8 cellular contexts compared by ENCODE assay signal in the genomic region with DNA sequence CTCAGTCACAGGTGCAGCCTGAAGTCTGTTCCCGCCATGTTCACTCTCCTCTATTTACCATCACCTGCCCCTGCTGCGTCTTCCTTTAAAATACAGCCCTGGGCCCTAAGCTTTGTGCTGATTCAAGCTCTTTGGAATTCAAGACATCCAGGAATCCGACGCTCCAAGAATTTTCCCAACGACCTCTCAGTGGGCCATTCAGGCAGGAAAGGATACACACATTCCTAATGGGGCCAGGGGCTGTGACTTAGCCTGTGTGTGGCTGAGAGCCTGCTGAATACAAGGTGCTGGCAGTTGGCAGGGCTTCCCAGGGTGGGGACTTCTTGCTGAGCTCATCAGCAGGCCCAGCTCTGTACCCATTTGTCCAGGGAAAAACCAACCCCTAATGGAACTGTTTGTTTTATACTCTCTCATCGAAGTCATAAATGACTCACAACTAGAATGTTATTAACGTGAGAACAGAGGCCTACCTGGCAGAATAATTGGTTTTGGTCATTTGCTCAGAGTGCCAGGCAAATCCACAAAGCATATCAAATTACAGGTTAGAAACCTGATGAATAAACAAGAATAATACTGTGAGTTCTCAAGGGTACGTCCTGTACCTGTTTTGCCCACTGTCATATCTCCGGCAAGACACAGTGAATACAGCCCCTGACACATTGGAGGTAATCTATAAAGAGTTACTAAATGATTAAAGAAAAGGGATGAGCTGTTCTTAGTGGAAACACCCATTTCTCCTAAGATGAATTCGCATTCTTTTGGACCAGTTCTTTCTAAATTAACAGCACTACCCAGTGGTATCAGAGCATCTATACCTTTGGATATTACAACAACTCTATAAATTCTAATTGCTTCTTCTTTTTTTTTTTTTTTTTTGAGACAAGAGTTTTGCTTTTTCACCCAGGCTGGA. TPM values are rescaled to one million over a fixed set of nuclear protein-coding genes. Genes with fewer than 3 reads are reported as not detected.
A peak's percentile ranks its signal among the peaks of the same experiment; 100 is the strongest.
DNase-seq lines count a peak whose midpoint lies in the region; ATAC-seq, FAIRE-seq and TF ChIP-seq lines count a peak whose summit lies in the region.

No MANE protein-coding gene starts in this region.

- peaks cover 0 to 2% (median 0%) of the 10 kb centered on the region in 5 experiments for H3K9me3 Mint-ChIP-seq in brain

- FAIRE-seq in HepG2 (lab: Jason Lieb, UNC): no peak
- no peak for FAIRE-seq in GM12891 (lab: Jason Lieb, UNC)

- no peak for TF ChIP-seq POLR2A in HepG2 (IDR thresholded peaks at IDR 0.05; ENCODE audit: insufficient read depth in 1 of 2, low read depth in 2 of 2, low read length in 2 of 2)
- no peak for TF ChIP-seq POLR2A in GM12891 (IDR thresholded peaks at IDR 0.05; ENCODE audit: low read depth, low read length)

- no peak for TF ChIP-seq RAD21 in HepG2 (CRISPR knock-in tag; IDR thresholded peaks at IDR 0.05)

- H3K36me3 ChIP-seq in HepG2 (replicated peaks in 1 of 2; ENCODE audit: control insufficient read depth in 1 of 2, insufficient read depth in 2 of 2, low read length in 2 of 2): no peaks in the 10 kb centered on the region

- BruUV-seq in HepG2 (replicated peaks; lab: Mats Ljungman, UMichigan): no TSS peak

- no peaks in the 10 kb centered on the region for H3K9me3 ChIP-seq in HepG2 (ENCODE audit: low read length)

- in situ Hi-C loops in G401 (cut with HindIII; ENCODE audit: low sequenced_read_pairs) (no loop called here), HepG2 (cut with HindIII; ENCODE audit: extremely low pct_ligation_motif_present, low pct_unique_long_range_greater_than_20kb) (no loop called here)

- H3K4me1 ChIP-seq in HepG2 (ENCODE audit: insufficient read depth, low read length): peaks cover 79% of the 10 kb centered on the region

- H3K27ac Mint-ChIP-seq in brain: peak overlapping the region in 3 of 5 experiments; percentile 20 to 93 (median 66)

- peak overlapping the region; percentile 37 for H3K4me2 ChIP-seq in HepG2 (ENCODE audit: low read depth, low read length)

- H3K36me3 Mint-ChIP-seq in brain: peaks cover 8% of the 10 kb centered on the region

- H3K27me3 ChIP-seq in HepG2 (ENCODE audit: control insufficient read depth in 1 of 2, insufficient read depth in 2 of 2, low read length in 2 of 2): no peaks in the 10 kb centered on the region

- H3K9ac ChIP-seq in HepG2 (ENCODE audit: insufficient read depth, low read depth, low read length): peak overlapping the region; percentile 13; the same call in 1 of the 2 replicates

- POLR2A ChIA-PET in HepG2 (lab: Yijun Ruan, JAX): interaction anchor here (0.7 to 4.1 kb wide), 4 partner anchors 12 to 38 kb away, joined by 3 to 28 read pairs (median 14); partner anchors contain the start of gene KCMF1

- peaks cover 3% of the 10 kb centered on the region for H3K27me3 Mint-ChIP-seq in brain

- H3K79me2 ChIP-seq in HepG2 (ENCODE audit: insufficient read depth, low read length): no peaks in the 10 kb centered on the region

- H3K4me3 Mint-ChIP-seq in brain: peak overlapping the region in 2 of 5 experiments; percentile 11 to 36

- WGBS in HepG2 (ENCODE audit: low lambda C conversion rate): 34% methylated on average over 10 of the region's 10 CpGs

- H3K4me1 Mint-ChIP-seq in brain: peaks cover 23% of the 10 kb centered on the region

- peak overlapping the region; percentile 5 for H3K27ac ChIP-seq in HepG2 (ENCODE audit: extremely low read length, insufficient read depth, low read length)

- CTCF ChIA-PET in HepG2 (lab: Yijun Ruan, JAX; ENCODE audit: low intra/inter-chr PET ratio, low total read pairs): no interaction called here

- no peak overlapping the region for H2AFZ ChIP-seq in HepG2 (ENCODE audit: low read length)

- TF ChIP-seq CTCF in brain (conservative IDR thresholded peaks at IDR 0.05) (no peak), HepG2 (CRISPR knock-in tag; IDR thresholded peaks at IDR 0.05) (no peak)

- H3K4me3 ChIP-seq in HepG2 (replicated peaks in 1 of 3; ENCODE audit: insufficient read depth in 1 of 3, low read depth in 2 of 3, low read length in 3 of 3): 0 out of 6 replicates have a peak overlapping the region, but pooled peaks of 1 of the 3 experiments have one; percentile 0

- peak; percentile 76 for DNase-seq in G401 (ENCODE audit: low spot score)
- peak; percentile 60 for DNase-seq in NCI-H2029 treated with DMSO at 0.1 percent for 48 hours (lab: John Stamatoyannopoulos, UW)
- DNase-seq in HepG2 (ENCODE audit: low spot score): peak; percentile 80
- no peak for DNase-seq in HuH-7.5 (ENCODE audit: low spot score)
- no peak for DNase-seq in GM12891 (ENCODE audit: insufficient read length, low spot score)
- DNase-seq in effector CD8-positive, alpha-beta T cell (lab: John Stamatoyannopoulos, UW): no peak
- no peak for DNase-seq in NCI-H1930 (lab: John Stamatoyannopoulos, UW)

- H4K20me1 ChIP-seq in HepG2 (ENCODE audit: insufficient read depth, low read length): no peaks in the 10 kb centered on the region

- intact Hi-C loops in HepG2 (cut with micrococcal nuclease; ENCODE audit: unreplicated experiment): loop anchor here (2.0 kb wide), 1 partner anchor 16 kb away; no protein-coding TSS in a partner anchor

- peak; percentile 60 for ATAC-seq in HepG2

- TF ChIP-seq EP300 in HepG2 (IDR thresholded peaks at IDR 0.05; ENCODE audit: low read depth in 2 of 2, low read length in 2 of 2): no peak
- TF ChIP-seq EP300 in HepG2 (CRISPR knock-in tag; IDR thresholded peaks at IDR 0.05; ENCODE audit: borderline replicate concordance): peak; percentile 15; the same call in 1 of the 2 replicates

TF ChIP-seq in HepG2, 621 proteins besides CTCF, POLR2A, EP300 and RAD21 (continues in another document):
- TF ChIP-seq ZKSCAN8 (CRISPR knock-in tag; IDR thresholded peaks at IDR 0.05; ENCODE audit: borderline replicate concordance) (peak; percentile 87; the same call in 1 of the 2 replicates), NFKBIZ (CRISPR knock-in tag; IDR thresholded peaks at IDR 0.05) (no peak), ZNF317 (CRISPR knock-in tag; IDR thresholded peaks at IDR 0.05) (no peak)

TF ChIP-seq in GM12891, 5 proteins besides CTCF, POLR2A, EP300 and RAD21:
- TF ChIP-seq TAF1 (IDR thresholded peaks at IDR 0.05; ENCODE audit: low read depth, low read length) (no peak), PAX5 (IDR thresholded peaks at IDR 0.05; ENCODE audit: insufficient read depth, low read length, severe bottlenecking) (no peak), POU2F2 (IDR thresholded peaks at IDR 0.05; ENCODE audit: low read depth, low read length) (no peak)

RNA-seq across cellular contexts. Expression of gene KCMF1, which starts 12.6 kb away (rescaled TPM):
- 53.3 and 133 TPM in 2 replicates for total RNA-seq in G401 (2014; rRNA removed; shearing (Covaris generic))
- polyA plus RNA-seq in brain (ENCODE audit: insufficient read depth, low read depth, low replicate concordance) (39.9 TPM), HepG2 (2011; rRNA removed) (84.0 and 116 TPM in 2 replicates)
- total RNA-seq in HepG2 (2016; rRNA removed; fragmentation: Illumina TruSeq; extraction: Trizol): 62.1 and 64.6 TPM in 2 replicates
- total RNA-seq in HepG2 (2016; cell fraction: cytosol; rRNA removed; fragmentation: Illumina TruSeq; extraction: Trizol; ENCODE audit: low read depth): 70.3 and 83.0 TPM in 2 replicates
- 58.7 and 60.0 TPM in 2 replicates for total RNA-seq in HepG2 (2016; cell fraction: insoluble cytoplasmic fraction; rRNA removed; fragmentation: Illumina TruSeq; extraction: Trizol)
- total RNA-seq in HepG2 (2016; cell fraction: membrane; rRNA removed; fragmentation: Illumina TruSeq; extraction: Trizol): 130 and 138 TPM in 2 replicates
- 26.8 and 30.5 TPM in 2 replicates for total RNA-seq in HepG2 (2016; cell fraction: nucleus; rRNA removed; fragmentation: Illumina TruSeq; extraction: Trizol)
- 56.6 and 82.6 TPM in 2 replicates for polyA plus RNA-seq in HepG2 (2011; cell fraction: cytosol; rRNA removed)
- 32.2 and 32.7 TPM in 2 replicates for polyA plus RNA-seq in HepG2 (2011; cell fraction: nucleus; rRNA removed)
- 88.5 and 102 TPM in 2 replicates for polyA plus RNA-seq in HepG2 (2012)
- 102 and 116 TPM in 2 replicates for polyA plus RNA-seq in HepG2 (2016; cell fraction: cytosol; fragmentation: Illumina TruSeq; extraction: Trizol; ENCODE audit: low read depth)
- polyA plus RNA-seq in HepG2 (2016; cell fraction: insoluble cytoplasmic fraction; fragmentation: Illumina TruSeq; extraction: Trizol; ENCODE audit: low read depth): 68.3 and 73.2 TPM in 2 replicates
- polyA plus RNA-seq in HepG2 (2016; cell fraction: membrane; fragmentation: Illumina TruSeq; extraction: Trizol; ENCODE audit: low read depth): 124 and 125 TPM in 2 replicates
- 42.2 and 45.3 TPM in 2 replicates for polyA plus RNA-seq in HepG2 (2016; cell fraction: nucleus; fragmentation: Illumina TruSeq; extraction: Trizol; ENCODE audit: insufficient read depth, low read depth)
- 60.2 and 78.6 TPM in 2 replicates for polyA minus RNA-seq in HepG2 (2011; rRNA and poly(A)+ RNA removed; ENCODE audit: low replicate concordance)
- 66.3 and 77.2 TPM in 2 replicates for polyA minus RNA-seq in HepG2 (2011; cell fraction: cytosol; rRNA and poly(A)+ RNA removed)
- 32.3 and 45.8 TPM in 2 replicates for polyA minus RNA-seq in HepG2 (2011; cell fraction: nucleus; rRNA and poly(A)+ RNA removed)
- 35.9 TPM for polyA plus RNA-seq in GM12891 (2012; ENCODE audit: low read depth, missing spikeins)

RNA-seq across cellular contexts. Expression of gene TMSB10, which starts 52.9 kb away (rescaled TPM):
- 1,848 and 2,842 TPM in 2 replicates for total RNA-seq in G401 (2014; rRNA removed; shearing (Covaris generic))
- 4,172 TPM for polyA plus RNA-seq in brain (ENCODE audit: insufficient read depth, low read depth, low replicate concordance)
- total RNA-seq in HepG2 (2016; rRNA removed; fragmentation: Illumina TruSeq; extraction: Trizol): 708 and 754 TPM in 2 replicates
- 577 and 682 TPM in 2 replicates for total RNA-seq in HepG2 (2016; cell fraction: cytosol; rRNA removed; fragmentation: Illumina TruSeq; extraction: Trizol; ENCODE audit: low read depth)
- total RNA-seq in HepG2 (2016; cell fraction: insoluble cytoplasmic fraction; rRNA removed; fragmentation: Illumina TruSeq; extraction: Trizol): 702 and 711 TPM in 2 replicates
- 753 and 798 TPM in 2 replicates for total RNA-seq in HepG2 (2016; cell fraction: membrane; rRNA removed; fragmentation: Illumina TruSeq; extraction: Trizol)
- 206 and 246 TPM in 2 replicates for total RNA-seq in HepG2 (2016; cell fraction: nucleus; rRNA removed; fragmentation: Illumina TruSeq; extraction: Trizol)
- polyA plus RNA-seq in HepG2 (2011; rRNA removed): 528 and 665 TPM in 2 replicates
- polyA plus RNA-seq in HepG2 (2011; cell fraction: cytosol; rRNA removed): 1,060 and 1,065 TPM in 2 replicates
- polyA plus RNA-seq in HepG2 (2011; cell fraction: nucleus; rRNA removed): 311 and 445 TPM in 2 replicates
- polyA plus RNA-seq in HepG2 (2012): 917 and 1,099 TPM in 2 replicates
- polyA plus RNA-seq in HepG2 (2016; cell fraction: cytosol; fragmentation: Illumina TruSeq; extraction: Trizol; ENCODE audit: low read depth): 700 and 865 TPM in 2 replicates
- 669 and 773 TPM in 2 replicates for polyA plus RNA-seq in HepG2 (2016; cell fraction: insoluble cytoplasmic fraction; fragmentation: Illumina TruSeq; extraction: Trizol; ENCODE audit: low read depth)
- polyA plus RNA-seq in HepG2 (2016; cell fraction: membrane; fragmentation: Illumina TruSeq; extraction: Trizol; ENCODE audit: low read depth): 819 and 872 TPM in 2 replicates
- polyA plus RNA-seq in HepG2 (2016; cell fraction: nucleus; fragmentation: Illumina TruSeq; extraction: Trizol; ENCODE audit: insufficient read depth, low read depth): 429 and 431 TPM in 2 replicates
- polyA minus RNA-seq in HepG2 (2011; rRNA and poly(A)+ RNA removed; ENCODE audit: low replicate concordance): 67.4 and 236 TPM in 2 replicates
- 123 and 157 TPM in 2 replicates for polyA minus RNA-seq in HepG2 (2011; cell fraction: cytosol; rRNA and poly(A)+ RNA removed)
- 35.6 and 38.8 TPM in 2 replicates for polyA minus RNA-seq in HepG2 (2011; cell fraction: nucleus; rRNA and poly(A)+ RNA removed)
- polyA plus RNA-seq in GM12891 (2012; ENCODE audit: low read depth, missing spikeins): 2,002 TPM

Comparison
In these comparisons a context has a peak if more than half of its experiments do, and no peak if none do; other contexts are left out.
1. DNase-seq: peak in G401 (single experiment), NCI-H2029 treated with DMSO at 0.1 percent for 48 hours (single experiment) and HepG2 (single experiment); none in HuH-7.5 (single experiment), GM12891 (single experiment), effector CD8-positive, alpha-beta T cell (single experiment) and NCI-H1930 (0 of 2).